ENCODE assay signal across 1 cellular context in genomic region chr11:75721852-75722668, GRCh38.
A peak's percentile ranks its signal among the peaks of the same experiment; 100 is the strongest.
TF ChIP-seq lines count a peak whose summit lies in the region.

No MANE protein-coding gene starts in this region.

TF ChIP-seq in HepG2, 621 proteins besides CTCF, POLR2A, EP300 and RAD21 (continued from another document and continues in another):
- TF ChIP-seq ZNF512B (CRISPR knock-in tag; IDR thresholded peaks at IDR 0.05; ENCODE audit: borderline replicate concordance) (0 out of 2 replicates have a peak, but pooled peaks have one; percentile 67), ZNF317 (CRISPR knock-in tag; IDR thresholded peaks at IDR 0.05) (0 out of 2 replicates have a peak, but pooled peaks have one; percentile 65), THAP9 (CRISPR knock-in tag; IDR thresholded peaks at IDR 0.05; ENCODE audit: borderline replicate concordance) (no peak), KLF13 (CRISPR knock-in tag; IDR thresholded peaks at IDR 0.05) (no peak; the same call in 1 of the 2 replicates), ZNF552 (CRISPR knock-in tag; IDR thresholded peaks at IDR 0.05; ENCODE audit: borderline replicate concordance) (peak; percentile 71; the same call in 1 of the 2 replicates), GATA4 (IDR thresholded peaks at IDR 0.05; ENCODE audit: borderline replicate concordance, low read depth) (no peak), TIGD3 (CRISPR knock-in tag; IDR thresholded peaks at IDR 0.05; ENCODE audit: borderline replicate concordance) (no peak; the same call in 1 of the 2 replicates), ZNF263 (CRISPR knock-in tag; IDR thresholded peaks at IDR 0.05) (peak; percentile 53; the same call in 1 of the 2 replicates), TEAD2 (CRISPR knock-in tag; IDR thresholded peaks at IDR 0.05) (no peak), HCFC1 (IDR thresholded peaks at IDR 0.05; ENCODE audit: low read depth, low read length) (no peak), WIZ (CRISPR knock-in tag; IDR thresholded peaks at IDR 0.05) (no peak), ELK4 (CRISPR knock-in tag; IDR thresholded peaks at IDR 0.05; ENCODE audit: borderline replicate concordance) (no peak), JUNB (CRISPR knock-in tag; IDR thresholded peaks at IDR 0.05; ENCODE audit: borderline replicate concordance) (no peak), TMF1 (CRISPR knock-in tag; IDR thresholded peaks at IDR 0.05; ENCODE audit: low read depth) (no peak), ZNF350 (CRISPR knock-in tag; IDR thresholded peaks at IDR 0.05; ENCODE audit: borderline replicate concordance, low read depth) (no peak), ZNF83 (CRISPR knock-in tag; IDR thresholded peaks at IDR 0.05; ENCODE audit: borderline replicate concordance) (no peak), GZF1 (CRISPR knock-in tag; IDR thresholded peaks at IDR 0.05) (no peak), FOSL2 (CRISPR knock-in tag; IDR thresholded peaks at IDR 0.05) (0 out of 2 replicates have a peak, but pooled peaks have one; percentile 27), MEIS1 (CRISPR knock-in tag; IDR thresholded peaks at IDR 0.05; ENCODE audit: borderline replicate concordance) (peak; percentile 89; the same call in 1 of the 2 replicates), ZNF777 (CRISPR knock-in tag; IDR thresholded peaks at IDR 0.05) (no peak), KDM5B (CRISPR knock-in tag; IDR thresholded peaks at IDR 0.05; ENCODE audit: borderline replicate concordance) (peak; percentile 89), NR2F6 (IDR thresholded peaks at IDR 0.05) (peak; percentile 87), NR2F6 (CRISPR knock-in tag; IDR thresholded peaks at IDR 0.05) (peak; percentile 82), FOXC1 (CRISPR knock-in tag; IDR thresholded peaks at IDR 0.05; ENCODE audit: borderline replicate concordance) (no peak), SUZ12 (IDR thresholded peaks at IDR 0.05; ENCODE audit: low read depth, low read length) (no peak), MED8 (CRISPR knock-in tag; IDR thresholded peaks at IDR 0.05; ENCODE audit: insufficient replicate concordance) (peak; percentile 79), ZNF784 (CRISPR knock-in tag; IDR thresholded peaks at IDR 0.05; ENCODE audit: borderline replicate concordance) (no peak), GMEB2 (CRISPR knock-in tag; IDR thresholded peaks at IDR 0.05; ENCODE audit: low read depth) (no peak), ZNF335 (CRISPR knock-in tag; IDR thresholded peaks at IDR 0.05) (no peak; the same call in 1 of the 2 replicates), ZNF878 (CRISPR knock-in tag; IDR thresholded peaks at IDR 0.05) (no peak), ZNF333 (CRISPR knock-in tag; IDR thresholded peaks at IDR 0.05; ENCODE audit: borderline replicate concordance) (peak; percentile 84), ZNF609 (CRISPR knock-in tag; IDR thresholded peaks at IDR 0.05; ENCODE audit: borderline replicate concordance) (peak; percentile 71; the same call in 1 of the 2 replicates), HMGA1 (CRISPR knock-in tag; conservative IDR thresholded peaks at IDR 0.05) (no peak), MXD3 (CRISPR knock-in tag; IDR thresholded peaks at IDR 0.05) (peak; percentile 38; the same call in 1 of the 2 replicates)
- TF ChIP-seq, protein P1, sequence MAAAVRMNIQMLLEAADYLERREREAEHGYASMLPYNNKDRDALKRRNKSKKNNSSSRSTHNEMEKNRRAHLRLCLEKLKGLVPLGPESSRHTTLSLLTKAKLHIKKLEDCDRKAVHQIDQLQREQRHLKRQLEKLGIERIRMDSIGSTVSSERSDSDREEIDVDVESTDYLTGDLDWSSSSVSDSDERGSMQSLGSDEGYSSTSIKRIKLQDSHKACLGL (CRISPR knock-in tag; IDR thresholded peaks at IDR 0.05): no peak
- TF ChIP-seq, protein P2, sequence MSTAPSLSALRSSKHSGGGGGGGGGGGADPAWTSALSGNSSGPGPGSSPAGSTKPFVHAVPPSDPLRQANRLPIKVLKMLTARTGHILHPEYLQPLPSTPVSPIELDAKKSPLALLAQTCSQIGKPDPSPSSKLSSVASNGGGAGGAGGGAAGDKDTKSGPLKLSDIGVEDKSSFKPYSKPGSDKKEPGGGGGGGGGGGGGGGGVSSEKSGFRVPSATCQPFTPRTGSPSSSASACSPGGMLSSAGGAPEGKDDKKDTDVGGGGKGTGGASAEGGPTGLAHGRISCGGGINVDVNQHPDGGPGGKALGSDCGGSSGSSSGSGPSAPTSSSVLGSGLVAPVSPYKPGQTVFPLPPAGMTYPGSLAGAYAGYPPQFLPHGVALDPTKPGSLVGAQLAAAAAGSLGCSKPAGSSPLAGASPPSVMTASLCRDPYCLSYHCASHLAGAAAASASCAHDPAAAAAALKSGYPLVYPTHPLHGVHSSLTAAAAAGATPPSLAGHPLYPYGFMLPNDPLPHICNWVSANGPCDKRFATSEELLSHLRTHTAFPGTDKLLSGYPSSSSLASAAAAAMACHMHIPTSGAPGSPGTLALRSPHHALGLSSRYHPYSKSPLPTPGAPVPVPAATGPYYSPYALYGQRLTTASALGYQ (CRISPR knock-in tag; IDR thresholded peaks at IDR 0.05): no peak
- TF ChIP-seq, protein P3, sequence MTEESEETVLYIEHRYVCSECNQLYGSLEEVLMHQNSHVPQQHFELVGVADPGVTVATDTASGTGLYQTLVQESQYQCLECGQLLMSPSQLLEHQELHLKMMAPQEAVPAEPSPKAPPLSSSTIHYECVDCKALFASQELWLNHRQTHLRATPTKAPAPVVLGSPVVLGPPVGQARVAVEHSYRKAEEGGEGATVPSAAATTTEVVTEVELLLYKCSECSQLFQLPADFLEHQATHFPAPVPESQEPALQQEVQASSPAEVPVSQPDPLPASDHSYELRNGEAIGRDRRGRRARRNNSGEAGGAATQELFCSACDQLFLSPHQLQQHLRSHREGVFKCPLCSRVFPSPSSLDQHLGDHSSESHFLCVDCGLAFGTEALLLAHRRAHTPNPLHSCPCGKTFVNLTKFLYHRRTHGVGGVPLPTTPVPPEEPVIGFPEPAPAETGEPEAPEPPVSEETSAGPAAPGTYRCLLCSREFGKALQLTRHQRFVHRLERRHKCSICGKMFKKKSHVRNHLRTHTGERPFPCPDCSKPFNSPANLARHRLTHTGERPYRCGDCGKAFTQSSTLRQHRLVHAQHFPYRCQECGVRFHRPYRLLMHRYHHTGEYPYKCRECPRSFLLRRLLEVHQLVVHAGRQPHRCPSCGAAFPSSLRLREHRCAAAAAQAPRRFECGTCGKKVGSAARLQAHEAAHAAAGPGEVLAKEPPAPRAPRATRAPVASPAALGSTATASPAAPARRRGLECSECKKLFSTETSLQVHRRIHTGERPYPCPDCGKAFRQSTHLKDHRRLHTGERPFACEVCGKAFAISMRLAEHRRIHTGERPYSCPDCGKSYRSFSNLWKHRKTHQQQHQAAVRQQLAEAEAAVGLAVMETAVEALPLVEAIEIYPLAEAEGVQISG (CRISPR knock-in tag; IDR thresholded peaks at IDR 0.05): peak; percentile 61; the same call in 1 of the 2 replicates
